In the genomic region with DNA sequence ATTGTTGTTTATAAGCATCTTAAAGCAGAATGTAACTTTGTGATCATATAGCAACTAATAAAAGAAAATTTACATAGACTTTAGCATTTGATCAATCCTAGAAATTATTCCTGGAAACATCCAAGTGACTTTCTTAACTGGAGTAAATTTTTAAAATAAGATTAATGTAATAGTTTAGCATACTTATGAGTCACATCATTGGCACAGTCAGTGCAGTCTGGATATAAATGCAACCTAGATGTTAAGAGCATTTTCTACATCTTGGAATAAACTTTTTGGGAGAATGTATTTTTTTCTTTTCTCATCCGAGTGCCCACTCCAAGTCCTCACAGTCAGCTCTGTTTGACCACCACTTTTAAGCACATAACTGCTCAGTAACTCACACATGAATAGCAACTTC, we compare ENCODE assay signal across 20 cellular contexts.
DNase-seq lines count a peak whose midpoint lies in the region; ATAC-seq and TF ChIP-seq lines count a peak whose summit lies in the region.
"Had no signal": no experiment of that assay in that cellular context is flagged by ENCODE, and none has a peak within 500 bp of the region (broad histone marks: within the 10 kb centered on the region; RNA-seq: fewer than 3 reads in every experiment).

No MANE protein-coding gene starts in this region.

- H3K9ac ChIP-seq in adipocyte (ENCODE audit: low read length): no peak overlapping the region
- H3K9ac ChIP-seq: KMS-11 had no signal

- H3K27me3 ChIP-seq in adipocyte (replicated peaks; ENCODE audit: control insufficient read depth, insufficient read depth, low read length): no peaks in the 10 kb centered on the region

- H3K36me3 ChIP-seq in adipocyte (ENCODE audit: control insufficient read depth, insufficient read depth, low read length, severe bottlenecking): no peaks in the 10 kb centered on the region

- H3K27me3 Mint-ChIP-seq in mesothelial cell of epicardium (ENCODE audit: low read depth): no peaks in the 10 kb centered on the region
- H3K27me3 Mint-ChIP-seq: B cell; CD4-positive, CD25-positive, alpha-beta regulatory T cell had no signal

- H3K4me1 ChIP-seq in adipocyte (ENCODE audit: control insufficient read depth, insufficient read depth, low read length): no peaks in the 10 kb centered on the region
- H3K4me1 ChIP-seq: Caco-2 had no signal

- H3K36me3 Mint-ChIP-seq in mesothelial cell of epicardium: no peaks in the 10 kb centered on the region
- H3K36me3 Mint-ChIP-seq: CD4-positive, CD25-positive, alpha-beta regulatory T cell had no signal

- no peaks in the 10 kb centered on the region for H3K9me3 ChIP-seq in adipocyte (ENCODE audit: control insufficient read depth, low read length)
- H3K9me3 ChIP-seq: Caco-2 had no signal

- no peaks in the 10 kb centered on the region for H3K9me3 Mint-ChIP-seq in mesothelial cell of epicardium
- H3K9me3 Mint-ChIP-seq: GM23338 had no signal

- no peak overlapping the region for H3K27ac Mint-ChIP-seq in mesothelial cell of epicardium
- H3K27ac Mint-ChIP-seq: B cell; CD4-positive, CD25-positive, alpha-beta regulatory T cell; GM23338 had no signal

- H3K4me1 Mint-ChIP-seq in mesothelial cell of epicardium: no peaks in the 10 kb centered on the region
- H3K4me1 Mint-ChIP-seq: B cell; CD4-positive, CD25-positive, alpha-beta regulatory T cell had no signal

- H3K4me3 ChIP-seq in adipocyte (ENCODE audit: low read length): no peak overlapping the region
- H3K4me3 ChIP-seq: GM23338, PC-9 had no signal

- H3K4me3 Mint-ChIP-seq in mesothelial cell of epicardium: no peak overlapping the region
- H3K4me3 Mint-ChIP-seq: B cell; CD4-positive, CD25-positive, alpha-beta regulatory T cell; GM23338 had no signal

- TF ChIP-seq CTCF in mesothelial cell of epicardium (IDR thresholded peaks at IDR 0.05; ENCODE audit: unreplicated experiment): no peak

- peak; percentile 16 for DNase-seq in GM03348 (ENCODE audit: low spot score)
- DNase-seq in adipocyte (ENCODE audit: low read depth): peak; percentile 31
- DNase-seq in fibroblast of peridontal ligament (ENCODE audit: extremely low read depth): peak; percentile 56
- DNase-seq in mesothelial cell of epicardium (ENCODE audit: low spot score in 2 of 2, unreplicated experiment in 2 of 2): no peak
- DNase-seq in COR-L47 (lab: John Stamatoyannopoulos, UW): no peak
- DNase-seq in inferior parietal cortex (ENCODE audit: extremely low spot score): no peak
- DNase-seq: Caco-2; CD4-positive, CD25-positive, alpha-beta regulatory T cell; GF-D8; MV-4-11; NCI-H1930; NCI-H345; NCI-H524 treated with DMSO at 0.1 percent for 48 hours; PC-9; SIG-M5 had no signal

- no peak for ATAC-seq in HG03521 (IDR thresholded peaks at IDR 0.05; ENCODE audit: unreplicated experiment)
- ATAC-seq: HepG2 had no signal

Comparison
In these comparisons a context has a peak if more than half of its experiments do, and no peak if none do; other contexts are left out.
1. DNase-seq: peak in GM03348 (single experiment), adipocyte (single experiment) and fibroblast of peridontal ligament (single experiment); none in mesothelial cell of epicardium (0 of 2), COR-L47 (single experiment) and inferior parietal cortex (single experiment).